ENCODE assay signal across 1 cellular context in genomic region chr16:67672739-67673662, GRCh38.
TF ChIP-seq lines count a peak whose summit lies in the region.

No MANE protein-coding gene starts in this region.

TF ChIP-seq in endothelial cell of umbilical vein, 7 proteins besides CTCF, POLR2A, EP300 and RAD21 (continued from another document):
- no peak for TF ChIP-seq MAX (IDR thresholded peaks at IDR 0.05; ENCODE audit: insufficient read depth, insufficient read length)
